In genomic region chr6:45437441-45437820, GRCh38 we compare ENCODE assay signal across 1 cellular context.
TF ChIP-seq lines count a peak whose summit lies in the region.

No MANE protein-coding gene starts in this region.

TF ChIP-seq in A549, 52 proteins besides CTCF, POLR2A, EP300 and RAD21:
- no peak for TF ChIP-seq HOXA7 (CRISPR knock-in tag; IDR thresholded peaks at IDR 0.05)
- no peak for TF ChIP-seq MAZ (IDR thresholded peaks at IDR 0.05; ENCODE audit: borderline replicate concordance, low read depth, low read length)
- no peak for TF ChIP-seq JUNB (IDR thresholded peaks at IDR 0.05)
- TF ChIP-seq CBX2 (IDR thresholded peaks at IDR 0.05; ENCODE audit: borderline replicate concordance, low read depth) = no peak
- TF ChIP-seq JUN (IDR thresholded peaks at IDR 0.05) = no peak
- no peak for TF ChIP-seq HEYL (CRISPR knock-in tag; IDR thresholded peaks at IDR 0.05)
- no peak for TF ChIP-seq USF2 (IDR thresholded peaks at IDR 0.05)
- TF ChIP-seq EHF (CRISPR knock-in tag; IDR thresholded peaks at IDR 0.05) = no peak
- no peak for TF ChIP-seq FOSL2 (IDR thresholded peaks at IDR 0.05)
- TF ChIP-seq FOSL2 (CRISPR knock-in tag; IDR thresholded peaks at IDR 0.05) = no peak
- no peak for TF ChIP-seq ZSCAN20 (CRISPR knock-in tag; IDR thresholded peaks at IDR 0.05)
